8 cellular contexts compared by ENCODE assay signal in genomic region chr10:3780766-3781457, GRCh38. TPM values are rescaled to one million over a fixed set of nuclear protein-coding genes. Genes with fewer than 3 reads are reported as not detected.
A peak's percentile ranks its signal among the peaks of the same experiment; 100 is the strongest.
DNase-seq lines count a peak whose midpoint lies in the region; ATAC-seq, FAIRE-seq and TF ChIP-seq lines count a peak whose summit lies in the region.

No MANE protein-coding gene starts in this region.

- peak overlapping the region; percentile 96 for H3K4me3 Mint-ChIP-seq in type B pancreatic cell

- H3K4me1 ChIP-seq in mammary epithelial cell (ENCODE audit: insufficient read depth, low read length): peaks cover 47% of the 10 kb centered on the region

- H3K9ac ChIP-seq in mammary epithelial cell (ENCODE audit: insufficient read depth, low read length): peak overlapping the region; percentile 100

- no peaks in the 10 kb centered on the region for H3K9me3 ChIP-seq in mammary epithelial cell (replicated peaks; ENCODE audit: insufficient read depth, low read length)

- ATAC-seq in GM21737 (IDR thresholded peaks at IDR 0.05; ENCODE audit: unreplicated experiment): no peak

- H3K4me1 Mint-ChIP-seq in type B pancreatic cell (ENCODE audit: unreplicated experiment): peaks cover 44% of the 10 kb centered on the region

- H3K27me3 Mint-ChIP-seq in type B pancreatic cell: peaks cover 7% of the 10 kb centered on the region

- FAIRE-seq in GM12892 (lab: Jason Lieb, UNC): no peak

- no peaks in the 10 kb centered on the region for H3K27me3 ChIP-seq in mammary epithelial cell (ENCODE audit: insufficient read depth, low read length)

- no TSS peak for BruUV-seq in mammary epithelial cell (replicated peaks; lab: Mats Ljungman, UMichigan)

- H3K4me2 ChIP-seq in mammary epithelial cell (ENCODE audit: insufficient read depth, low read depth, low read length): peak overlapping the region; percentile 91

- in situ Hi-C loops in mammary epithelial cell (cut with MboI; ENCODE audit: low sequenced_read_pairs in 2 of 2): loop anchor here (5.0 to 25.0 kb wide), 6 partner anchors 71 to 984 kb away; no protein-coding TSS in a partner anchor

- WGBS in mammary epithelial cell (ENCODE audit: low coverage, missing lambda C conversion rate): 4% methylated on average over 12 of the region's 16 CpGs

- peak overlapping the region; percentile 78 to 96 (median 93) for H3K4me3 ChIP-seq in mammary epithelial cell (replicated peaks in 1 of 3; ENCODE audit: insufficient read depth in 1 of 3, low read depth in 2 of 3, low read length in 3 of 3)

- no peaks in the 10 kb centered on the region for H3K9me3 Mint-ChIP-seq in type B pancreatic cell

- H3K36me3 ChIP-seq in mammary epithelial cell (ENCODE audit: insufficient read depth, low read length): peaks cover 27% of the 10 kb centered on the region

- CTCF ChIA-PET in mammary epithelial cell (lab: Charles Lee; ENCODE audit: low non-redundant PET): no interaction called here
- CTCF ChIA-PET in HEK293T (lab: Yijun Ruan, JAX): interaction anchor here (0.6 kb wide), 1 partner anchor 661 kb away, joined by 3 read pairs; no protein-coding TSS in a partner anchor

- dilution Hi-C loops in mammary epithelial cell (cut with HindIII; ENCODE audit: low sequenced_read_pairs): loop anchor here (5.0 kb wide), 1 partner anchor 71 kb away; no protein-coding TSS in a partner anchor

- no peak overlapping the region for H2AFZ ChIP-seq in mammary epithelial cell (ENCODE audit: low read depth, low read length)

- H4K20me1 ChIP-seq in mammary epithelial cell (ENCODE audit: insufficient read depth, low read length): no peaks in the 10 kb centered on the region

- peaks cover 76% of the 10 kb centered on the region for H3K79me2 ChIP-seq in mammary epithelial cell (ENCODE audit: insufficient read depth, low read length)

- peak overlapping the region; percentile 99 for H3K27ac Mint-ChIP-seq in type B pancreatic cell

- POLR2A ChIA-PET in HEK293T (lab: Yijun Ruan, JAX): no interaction called here

- intact Hi-C loops in mammary epithelial cell (cut with micrococcal nuclease): loop anchor here (1.0 to 10.0 kb wide), 4 partner anchors 294 to 751 kb away; no protein-coding TSS in a partner anchor

- TF ChIP-seq CTCF in mammary epithelial cell (conservative IDR thresholded peaks at IDR 0.05 in 1 of 2, IDR thresholded peaks at IDR 0.05 in 1 of 2; ENCODE audit: extremely low read depth in 1 of 2, insufficient read depth in 1 of 2, low read depth in 1 of 2, low read length in 2 of 2): no peak
- TF ChIP-seq CTCF in type B pancreatic cell (conservative IDR thresholded peaks at IDR 0.05): no peak

- H3K27ac ChIP-seq in mammary epithelial cell (ENCODE audit: insufficient read depth, low read depth, low read length): peak overlapping the region; percentile 97

- no peak for TF ChIP-seq POLR2A in GM12892 (IDR thresholded peaks at IDR 0.05; ENCODE audit: low read depth, low read length)

- peak; percentile 75 for DNase-seq in activated effector memory CD4-positive, alpha-beta T cell treated with anti-CD3 and anti-CD28 coated beads, Interleukin-2, amount 50 U/mL, for 16 hours
- DNase-seq in activated effector memory CD4-positive, alpha-beta T cell treated with Interleukin-2 at 50 U/mL for 16 hours: no peak
- DNase-seq in mammary epithelial cell (peak; percentile 51), lung microvascular endothelial cell (ENCODE audit: low read depth in 2 of 2) (peak; percentile 41 to 53), type B pancreatic cell (ENCODE audit: extremely low spot score, unreplicated experiment) (no peak), GM12892 (ENCODE audit: insufficient read length) (no peak), HEK293T (ENCODE audit: extremely low spot score) (no peak)

- H3K36me3 Mint-ChIP-seq in type B pancreatic cell: peaks cover 73% of the 10 kb centered on the region

TF ChIP-seq in HEK293T, 16 proteins besides CTCF, POLR2A, EP300 and RAD21:
- TF ChIP-seq TARDBP (IDR thresholded peaks at IDR 0.05): no peak
- TF ChIP-seq, protein P1, sequence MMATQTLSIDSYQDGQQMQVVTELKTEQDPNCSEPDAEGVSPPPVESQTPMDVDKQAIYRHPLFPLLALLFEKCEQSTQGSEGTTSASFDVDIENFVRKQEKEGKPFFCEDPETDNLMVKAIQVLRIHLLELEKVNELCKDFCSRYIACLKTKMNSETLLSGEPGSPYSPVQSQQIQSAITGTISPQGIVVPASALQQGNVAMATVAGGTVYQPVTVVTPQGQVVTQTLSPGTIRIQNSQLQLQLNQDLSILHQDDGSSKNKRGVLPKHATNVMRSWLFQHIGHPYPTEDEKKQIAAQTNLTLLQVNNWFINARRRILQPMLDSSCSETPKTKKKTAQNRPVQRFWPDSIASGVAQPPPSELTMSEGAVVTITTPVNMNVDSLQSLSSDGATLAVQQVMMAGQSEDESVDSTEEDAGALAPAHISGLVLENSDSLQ (IDR thresholded peaks at IDR 0.05): no peak
- no peak for TF ChIP-seq FOXK2 (IDR thresholded peaks at IDR 0.05)
- no peak for TF ChIP-seq BHLHE40 (IDR thresholded peaks at IDR 0.05; ENCODE audit: borderline replicate concordance)

RNA-seq across cellular contexts. Expression of gene KLF6, which starts 4.1 kb away (rescaled TPM):
- total RNA-seq in mammary epithelial cell: 100 to 1,000 TPM in 1 of 2 donors, 10 to 100 TPM in 1; 95.4 to 268 TPM
- 125 TPM for polyA plus RNA-seq in mammary epithelial cell
- polyA minus RNA-seq in mammary epithelial cell: 330 TPM
- 63.2 and 170 TPM in 2 replicates for total RNA-seq in lung microvascular endothelial cell
- total RNA-seq in type B pancreatic cell (ENCODE audit: low replicate concordance): 117 and 269 TPM in 2 replicates
- 43.8 TPM for polyA plus RNA-seq in GM12892 (2012; ENCODE audit: missing spikeins)

Comparison
In these comparisons a context has a peak if more than half of its experiments do, and no peak if none do; other contexts are left out.
1. DNase-seq: peak in activated effector memory CD4-positive, alpha-beta T cell treated with anti-CD3 and anti-CD28 coated beads, Interleukin-2, amount 50 U/mL, for 16 hours (single experiment), mammary epithelial cell (single experiment) and lung microvascular endothelial cell (2 of 2); none in activated effector memory CD4-positive, alpha-beta T cell treated with Interleukin-2 at 50 U/mL for 16 hours (single experiment), type B pancreatic cell (single experiment), GM12892 (single experiment) and HEK293T (single experiment).